Comparison of ENCODE assay signal across 8 cellular contexts in the genomic region with DNA sequence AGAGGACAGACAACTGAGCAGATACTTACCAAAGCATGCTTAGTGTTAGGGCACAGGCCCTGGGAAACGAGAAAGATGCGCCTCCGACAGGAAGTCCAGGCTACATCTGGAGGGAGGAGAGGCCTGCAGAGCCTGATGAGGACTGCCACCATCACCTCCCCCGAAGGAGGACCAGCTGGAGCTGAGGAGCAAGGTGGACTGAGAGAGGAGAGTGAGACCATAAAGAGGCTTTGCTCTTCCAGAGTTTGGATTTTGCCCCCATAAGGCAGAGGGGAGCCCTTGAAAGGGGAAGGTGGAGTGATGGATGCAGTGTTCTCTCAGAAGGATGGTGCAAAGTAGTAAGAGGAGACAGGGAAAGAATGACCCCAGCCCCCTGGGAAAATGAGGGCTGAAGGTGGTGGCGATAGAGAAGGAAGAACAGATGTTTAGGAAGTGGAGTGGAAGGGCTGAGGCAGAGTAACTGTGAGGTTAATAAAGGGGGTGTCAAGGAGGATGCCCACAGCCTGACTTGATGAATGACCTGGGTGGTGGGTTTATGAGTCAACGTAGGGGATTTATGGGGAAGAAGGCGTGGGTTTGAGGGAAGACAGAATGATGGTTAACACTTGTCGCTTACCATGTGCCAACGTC. TPM values are rescaled to one million over a fixed set of nuclear protein-coding genes. Genes with fewer than 3 reads are reported as not detected.
DNase-seq lines count a peak whose midpoint lies in the region; ATAC-seq and TF ChIP-seq lines count a peak whose summit lies in the region.

No MANE protein-coding gene starts in this region.

- H3K79me2 ChIP-seq in GM23338 (replicated peaks; ENCODE audit: insufficient read depth) = peaks cover 29% of the 10 kb centered on the region
- peaks cover 37% of the 10 kb centered on the region for H3K79me2 ChIP-seq in fibroblast of lung (ENCODE audit: control insufficient read depth, insufficient read depth, low read length)

- H3K36me3 ChIP-seq in BLaER1 treated with 17β-estradiol and CSF1 and Interleukin-3, amounts not matched to agents 10 nM and 100 nM = peaks cover 0 to 17% (median 9%) of the 10 kb centered on the region in 11 experiments; a peak in 10 of 22 replicates
- H3K36me3 ChIP-seq in GM23338 (ENCODE audit: insufficient read depth) = no peaks in the 10 kb centered on the region
- H3K36me3 ChIP-seq in fibroblast of lung (ENCODE audit: control insufficient read depth, insufficient read depth, low read length) = no peaks in the 10 kb centered on the region

- no peak overlapping the region for H3K4me3 Mint-ChIP-seq in GM23338

- peaks cover 0 to 1% (median 0%) of the 10 kb centered on the region in 11 experiments; a peak in 1 of 22 replicates for H3K9me3 ChIP-seq in BLaER1 treated with 17β-estradiol and CSF1 and Interleukin-3, amounts not matched to agents 10 nM and 100 nM (replicated peaks in 1 of 11)
- H3K9me3 ChIP-seq in fibroblast of lung (ENCODE audit: control insufficient read depth, insufficient read depth, low read depth, low read length) = no peaks in the 10 kb centered on the region

- peaks cover 30 to 38% (median 31%) of the 10 kb centered on the region in 11 experiments for H4K20me1 ChIP-seq in BLaER1 treated with 17β-estradiol and CSF1 and Interleukin-3, amounts not matched to agents 10 nM and 100 nM
- H4K20me1 ChIP-seq in GM23338 (replicated peaks; ENCODE audit: insufficient read depth) = peaks cover 19% of the 10 kb centered on the region
- peaks cover 4% of the 10 kb centered on the region for H4K20me1 ChIP-seq in fibroblast of lung (ENCODE audit: control insufficient read depth, extremely low read depth, insufficient read depth, low read length)

- no peaks in the 10 kb centered on the region for H3K9me2 ChIP-seq in GM23338 (ENCODE audit: insufficient read depth)

- peaks cover 4% of the 10 kb centered on the region; the same call in 2 of the 3 replicates for H3K4me1 Mint-ChIP-seq in GM23338

- H3K4me3 ChIP-seq in BLaER1 treated with 17β-estradiol and CSF1 and Interleukin-3, amounts not matched to agents 10 nM and 100 nM = peak overlapping the region; percentile 91 to 99 (median 98)
- peak overlapping the region; percentile 50 for H3K4me3 ChIP-seq in GM23338
- H3K4me3 ChIP-seq in fibroblast of lung (replicated peaks in 1 of 4; ENCODE audit: control extremely low read depth in 1 of 4, insufficient read depth in 1 of 4, low read depth in 3 of 4, low read length in 4 of 4) = peak overlapping the region; percentile 17 to 71 (median 50)
- peak overlapping the region; percentile 64 for H3K4me3 ChIP-seq in skeletal muscle cell (ENCODE audit: low read depth, low read length)

- H3K4me2 ChIP-seq in BLaER1 treated with 17β-estradiol and CSF1 and Interleukin-3, amounts not matched to agents 10 nM and 100 nM = peak overlapping the region; percentile 79 to 98 (median 90)
- H3K4me2 ChIP-seq in GM23338 = peak overlapping the region; percentile 80
- H3K4me2 ChIP-seq in fibroblast of lung (ENCODE audit: extremely low read depth, insufficient read depth, low read length) = peak overlapping the region; percentile 87

- ATAC-seq in GM23338 (peak; percentile 8), left lobe of liver (no peak)

- H3K27ac ChIP-seq in BLaER1 treated with 17β-estradiol and CSF1 and Interleukin-3, amounts not matched to agents 10 nM and 100 nM = peak overlapping the region; percentile 31 to 99 (median 99); a peak in 21 of 22 replicates
- H3K27ac ChIP-seq in GM23338 (ENCODE audit: low read depth) (peak overlapping the region; percentile 98), fibroblast of lung (ENCODE audit: insufficient read depth, low read length) (peak overlapping the region; percentile 51)

- H3K4me1 ChIP-seq in BLaER1 treated with 17β-estradiol and CSF1 and Interleukin-3, amounts not matched to agents 10 nM and 100 nM = peaks cover 46 to 65% (median 55%) of the 10 kb centered on the region in 10 experiments
- H3K4me1 ChIP-seq in GM23338 (ENCODE audit: insufficient read depth) (peaks cover 34% of the 10 kb centered on the region), fibroblast of lung (ENCODE audit: control insufficient read depth, extremely low read depth, insufficient read depth, low read length) (peaks cover 21% of the 10 kb centered on the region)

- H3F3A ChIP-seq in GM23338 (replicated peaks; ENCODE audit: low read depth) = peaks cover 14% of the 10 kb centered on the region; the same call in 1 of the 2 replicates

- no peaks in the 10 kb centered on the region for H3K36me3 Mint-ChIP-seq in GM23338 (ENCODE audit: low read depth)

- peak overlapping the region; percentile 75 to 100 (median 99); a peak in 21 of 22 replicates for H3K9ac ChIP-seq in BLaER1 treated with 17β-estradiol and CSF1 and Interleukin-3, amounts not matched to agents 10 nM and 100 nM
- H3K9ac ChIP-seq in fibroblast of lung (ENCODE audit: insufficient read depth, low read length) = no peak overlapping the region

- TF ChIP-seq CTCF in GM23338 (conservative IDR thresholded peaks at IDR 0.05; ENCODE audit: low read depth in 2 of 2) (no peak), fibroblast of lung (conservative IDR thresholded peaks at IDR 0.05 in 1 of 2, IDR thresholded peaks at IDR 0.05 in 1 of 2; ENCODE audit: low read depth in 1 of 2, low read length in 2 of 2) (no peak)

- H3K27me3 ChIP-seq in BLaER1 treated with 17β-estradiol and CSF1 and Interleukin-3, amounts not matched to agents 10 nM and 100 nM = no peaks in the 10 kb centered on the region
- H3K27me3 ChIP-seq in GM23338 (ENCODE audit: insufficient read depth) = no peaks in the 10 kb centered on the region
- no peaks in the 10 kb centered on the region for H3K27me3 ChIP-seq in fibroblast of lung (ENCODE audit: control insufficient read depth, insufficient read depth, low read length)

- no peaks in the 10 kb centered on the region for H3K9me3 Mint-ChIP-seq in GM23338

- DNase-seq in GM23338 (ENCODE audit: low spot score) (peak; percentile 59), SW480 (ENCODE audit: low spot score) (peak; percentile 34), fibroblast of lung (ENCODE audit: low read depth in 2 of 2) (peak in 1 of 2 donors; percentile 26), skeletal muscle cell (ENCODE audit: low read depth) (no peak), Ammon's horn (ENCODE audit: low spot score) (no peak), islet precursor cell (no peak), left lobe of liver (ENCODE audit: low spot score) (no peak)

- H3K27ac Mint-ChIP-seq in GM23338 = no peak overlapping the region

- no peak overlapping the region for H2AFZ ChIP-seq in GM23338
- H2AFZ ChIP-seq in fibroblast of lung (ENCODE audit: low read length) = peak overlapping the region; percentile 77

- H3K27me3 Mint-ChIP-seq in GM23338 (ENCODE audit: insufficient read depth, low read depth, poor library complexity) = peaks cover 1% of the 10 kb centered on the region

TF ChIP-seq in GM23338, 12 proteins besides CTCF, POLR2A, EP300 and RAD21 (continues in another document):
- TF ChIP-seq EZH2 (IDR thresholded peaks at IDR 0.05; ENCODE audit: low read depth, unreplicated experiment) = no peak
- no peak for TF ChIP-seq NANOG (IDR thresholded peaks at IDR 0.05; ENCODE audit: borderline replicate concordance)
- no peak for TF ChIP-seq JUNB (IDR thresholded peaks at IDR 0.05; ENCODE audit: unreplicated experiment)
- no peak for TF ChIP-seq CREB1 (CRISPR knock-in tag; IDR thresholded peaks at IDR 0.05; ENCODE audit: low read depth)
- TF ChIP-seq, protein P1, sequence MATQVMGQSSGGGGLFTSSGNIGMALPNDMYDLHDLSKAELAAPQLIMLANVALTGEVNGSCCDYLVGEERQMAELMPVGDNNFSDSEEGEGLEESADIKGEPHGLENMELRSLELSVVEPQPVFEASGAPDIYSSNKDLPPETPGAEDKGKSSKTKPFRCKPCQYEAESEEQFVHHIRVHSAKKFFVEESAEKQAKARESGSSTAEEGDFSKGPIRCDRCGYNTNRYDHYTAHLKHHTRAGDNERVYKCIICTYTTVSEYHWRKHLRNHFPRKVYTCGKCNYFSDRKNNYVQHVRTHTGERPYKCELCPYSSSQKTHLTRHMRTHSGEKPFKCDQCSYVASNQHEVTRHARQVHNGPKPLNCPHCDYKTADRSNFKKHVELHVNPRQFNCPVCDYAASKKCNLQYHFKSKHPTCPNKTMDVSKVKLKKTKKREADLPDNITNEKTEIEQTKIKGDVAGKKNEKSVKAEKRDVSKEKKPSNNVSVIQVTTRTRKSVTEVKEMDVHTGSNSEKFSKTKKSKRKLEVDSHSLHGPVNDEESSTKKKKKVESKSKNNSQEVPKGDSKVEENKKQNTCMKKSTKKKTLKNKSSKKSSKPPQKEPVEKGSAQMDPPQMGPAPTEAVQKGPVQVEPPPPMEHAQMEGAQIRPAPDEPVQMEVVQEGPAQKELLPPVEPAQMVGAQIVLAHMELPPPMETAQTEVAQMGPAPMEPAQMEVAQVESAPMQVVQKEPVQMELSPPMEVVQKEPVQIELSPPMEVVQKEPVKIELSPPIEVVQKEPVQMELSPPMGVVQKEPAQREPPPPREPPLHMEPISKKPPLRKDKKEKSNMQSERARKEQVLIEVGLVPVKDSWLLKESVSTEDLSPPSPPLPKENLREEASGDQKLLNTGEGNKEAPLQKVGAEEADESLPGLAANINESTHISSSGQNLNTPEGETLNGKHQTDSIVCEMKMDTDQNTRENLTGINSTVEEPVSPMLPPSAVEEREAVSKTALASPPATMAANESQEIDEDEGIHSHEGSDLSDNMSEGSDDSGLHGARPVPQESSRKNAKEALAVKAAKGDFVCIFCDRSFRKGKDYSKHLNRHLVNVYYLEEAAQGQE (IDR thresholded peaks at IDR 0.05; ENCODE audit: unreplicated experiment) = no peak
- no peak for TF ChIP-seq ZNF114 (CRISPR knock-in tag; IDR thresholded peaks at IDR 0.05)
- no peak for TF ChIP-seq ETS1 (IDR thresholded peaks at IDR 0.05)
- TF ChIP-seq STAT1 (IDR thresholded peaks at IDR 0.05; ENCODE audit: unreplicated experiment) = no peak
- no peak for TF ChIP-seq EZH2phosphoT487 (IDR thresholded peaks at IDR 0.05; ENCODE audit: unreplicated experiment)

RNA-seq across cellular contexts. Expression of gene SCAF4, which starts 1.1 kb away (rescaled TPM):
- total RNA-seq in GM23338 (2014; rRNA removed; shearing (Covaris generic)) = 29.7 and 35.2 TPM in 2 replicates
- polyA plus RNA-seq in GM23338 (2016; fragmentation: Nextera tagmentation; extraction: Ambion mirVana) (42.1 and 45.8 TPM in 2 replicates), fibroblast of lung (7.5 and 12.5 TPM in 2 replicates)
- total RNA-seq in fibroblast of lung (3.9 and 5.6 TPM in 2 replicates), left lobe of liver (14.2 TPM)
- polyA plus RNA-seq in fibroblast of lung (2012) = 12.5 and 15.7 TPM in 2 replicates
- polyA minus RNA-seq in fibroblast of lung (ENCODE audit: low replicate concordance) = 19.7 and 23.8 TPM in 2 replicates

Comparison
In these comparisons a context has a peak if more than half of its experiments do, and no peak if none do; other contexts are left out.
1. DNase-seq: peak in GM23338 (single experiment) and SW480 (single experiment); none in skeletal muscle cell (single experiment), Ammon's horn (single experiment), islet precursor cell (single experiment) and left lobe of liver (single experiment).
2. Peak in every context shown above with its lines, with median percentiles within 50 percentile points of each other: H3K27ac ChIP-seq, H3K4me2 ChIP-seq and H3K4me3 ChIP-seq.